Comparison of ENCODE assay signal across 8 cellular contexts in the genomic region with DNA sequence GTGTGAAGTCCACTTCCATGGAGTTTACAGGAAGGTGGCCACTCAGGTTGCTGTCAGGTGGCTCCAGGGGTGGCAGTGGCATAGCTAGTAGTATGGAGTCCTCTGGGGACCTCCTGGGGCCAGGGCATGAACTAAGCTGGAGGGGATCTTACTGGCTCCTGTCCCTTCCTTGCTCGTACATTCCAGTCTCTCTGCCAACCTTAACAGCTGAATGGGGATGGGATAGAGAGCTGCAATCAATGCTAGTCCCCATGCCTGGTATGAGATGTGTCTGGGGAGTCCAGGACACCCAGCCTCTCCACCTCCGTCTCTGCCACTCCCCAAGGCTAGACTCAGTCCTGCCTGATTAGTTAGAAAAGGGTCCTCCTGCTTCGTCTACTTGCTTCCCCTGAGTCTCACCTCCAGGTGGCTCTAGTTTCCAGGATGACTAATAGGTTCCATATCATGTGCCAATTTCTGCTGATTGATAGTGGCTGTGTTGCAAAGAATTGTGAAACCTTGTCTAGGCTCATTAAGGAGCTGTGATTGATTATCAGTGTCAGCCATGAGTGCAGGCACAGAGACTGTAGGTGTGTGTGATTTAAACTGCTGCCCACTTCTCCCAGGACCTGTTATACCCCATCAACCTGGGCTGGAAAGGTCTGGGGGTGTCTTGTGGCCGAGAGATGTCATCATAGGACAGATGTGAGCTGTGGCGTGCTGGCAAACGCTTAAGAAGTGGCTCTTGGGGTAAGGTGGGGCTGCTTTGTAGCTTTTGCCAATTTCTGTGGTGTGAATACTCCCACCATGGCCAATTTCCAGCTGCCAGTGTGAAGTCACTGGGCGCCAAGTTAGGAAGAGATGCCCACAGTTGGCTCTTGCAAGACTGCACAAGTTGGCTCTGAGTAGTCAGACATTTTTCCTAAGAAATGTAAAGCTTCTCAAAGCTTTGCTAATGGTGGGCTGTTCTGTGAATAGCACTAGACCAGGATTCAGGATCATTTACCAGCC. TPM values are rescaled to one million over a fixed set of nuclear protein-coding genes. Genes with fewer than 3 reads are reported as not detected.
DNase-seq lines count a peak whose midpoint lies in the region; ATAC-seq and TF ChIP-seq lines count a peak whose summit lies in the region.

No MANE protein-coding gene starts in this region.

- H3K27ac ChIP-seq in GM23338 (ENCODE audit: low read depth), result no peak overlapping the region
- no peak overlapping the region for H3K27ac ChIP-seq in colonic mucosa

- H3K27me3 ChIP-seq in GM23338 (ENCODE audit: insufficient read depth), result no peaks in the 10 kb centered on the region
- H3K27me3 ChIP-seq in colonic mucosa, result no peaks in the 10 kb centered on the region

- no peaks in the 10 kb centered on the region for H3K36me3 ChIP-seq in GM23338 (ENCODE audit: insufficient read depth)
- no peaks in the 10 kb centered on the region for H3K36me3 ChIP-seq in colonic mucosa

- no peak overlapping the region for H2AFZ ChIP-seq in GM23338

- DNase-seq in A172 (ENCODE audit: low spot score), result peak; percentile 89
- peak; percentile 64 for DNase-seq in GM23338 (ENCODE audit: low spot score)
- DNase-seq in SK-MEL-5 (ENCODE audit: low read depth, low spot score), result peak; percentile 35
- no peak for DNase-seq in left ventricle myocardium superior
- no peak for DNase-seq in activated T-helper 2 cell treated with anti-CD3 and anti-CD28 coated beads, Interferon-gamma antibody, Interleukin-2, Interleukin-4, amounts not matched to agents 10 μg/mL and 5 μg/mL and 100 μg/mL, durations not matched to agents 14 hours and 24 hours and 36 hours (ENCODE audit: low spot score)
- no peak for DNase-seq in HuH-7.5 (ENCODE audit: low spot score)
- no peak for DNase-seq in colonic mucosa
- no peak for DNase-seq in stimulated activated CD4-positive, alpha-beta T cell treated with anti-CD3 and anti-CD28 coated beads, Interleukin-4, amount 100 ng/mL, for 24 hours

- peaks cover 12% of the 10 kb centered on the region for H3K27me3 Mint-ChIP-seq in GM23338 (ENCODE audit: insufficient read depth, low read depth, poor library complexity)
- H3K27me3 Mint-ChIP-seq in activated T-helper 2 cell treated with anti-CD3 and anti-CD28 coated beads, Interferon-gamma antibody, Interleukin-2, Interleukin-4, amounts not matched to agents 10 μg/mL and 5 μg/mL and 100 μg/mL, durations not matched to agents 14 hours and 24 hours and 36 hours (ENCODE audit: low read depth), result peaks cover 4% of the 10 kb centered on the region

- peaks cover 27% of the 10 kb centered on the region for H3K4me1 ChIP-seq in GM23338 (ENCODE audit: insufficient read depth)
- H3K4me1 ChIP-seq in colonic mucosa, result peaks cover 4% of the 10 kb centered on the region

- no peaks in the 10 kb centered on the region for H3K79me2 ChIP-seq in GM23338 (replicated peaks; ENCODE audit: insufficient read depth)

- intact Hi-C loops in left ventricle myocardium superior (cut with micrococcal nuclease), result no loop called here
- intact Hi-C loops in activated T-helper 2 cell treated with anti-CD3 and anti-CD28 coated beads, Interferon-gamma antibody, Interleukin-2, Interleukin-4, amounts not matched to agents 10 μg/mL and 5 μg/mL and 100 μg/mL, durations not matched to agents 14 hours and 24 hours and 36 hours (cut with micrococcal nuclease), result no loop called here
- intact Hi-C loops in colonic mucosa (cut with DNase I), result no loop called here

- H3K9me3 Mint-ChIP-seq in GM23338, result no peaks in the 10 kb centered on the region
- no peaks in the 10 kb centered on the region for H3K9me3 Mint-ChIP-seq in activated T-helper 2 cell treated with anti-CD3 and anti-CD28 coated beads, Interferon-gamma antibody, Interleukin-2, Interleukin-4, amounts not matched to agents 10 μg/mL and 5 μg/mL and 100 μg/mL, durations not matched to agents 14 hours and 24 hours and 36 hours

- in situ Hi-C loops in SK-MEL-5 (cut with HindIII; ENCODE audit: low pct_unique_long_range_greater_than_20kb, low sequenced_read_pairs), result no loop called here

- H3K9me3 ChIP-seq in colonic mucosa, result no peaks in the 10 kb centered on the region

- no peaks in the 10 kb centered on the region for H3K9me2 ChIP-seq in GM23338 (ENCODE audit: insufficient read depth)

- H3K4me3 Mint-ChIP-seq in GM23338, result no peak overlapping the region; the same call in 2 of the 3 replicates
- H3K4me3 Mint-ChIP-seq in activated T-helper 2 cell treated with anti-CD3 and anti-CD28 coated beads, Interferon-gamma antibody, Interleukin-2, Interleukin-4, amounts not matched to agents 10 μg/mL and 5 μg/mL and 100 μg/mL, durations not matched to agents 14 hours and 24 hours and 36 hours (ENCODE audit: low read depth), result no peak overlapping the region

- H3K4me1 Mint-ChIP-seq in GM23338, result peaks cover 55% of the 10 kb centered on the region
- peaks cover 6% of the 10 kb centered on the region for H3K4me1 Mint-ChIP-seq in activated T-helper 2 cell treated with anti-CD3 and anti-CD28 coated beads, Interferon-gamma antibody, Interleukin-2, Interleukin-4, amounts not matched to agents 10 μg/mL and 5 μg/mL and 100 μg/mL, durations not matched to agents 14 hours and 24 hours and 36 hours (ENCODE audit: low read depth)

- no peak overlapping the region for H3K4me3 ChIP-seq in GM23338
- H3K4me3 ChIP-seq in colonic mucosa, result no peak overlapping the region

- H3K4me2 ChIP-seq in GM23338, result no peak overlapping the region

- H3K27ac Mint-ChIP-seq in GM23338, result peak overlapping the region; percentile 91
- H3K27ac Mint-ChIP-seq in activated T-helper 2 cell treated with anti-CD3 and anti-CD28 coated beads, Interferon-gamma antibody, Interleukin-2, Interleukin-4, amounts not matched to agents 10 μg/mL and 5 μg/mL and 100 μg/mL, durations not matched to agents 14 hours and 24 hours and 36 hours, result no peak overlapping the region

- H3K36me3 Mint-ChIP-seq in GM23338 (ENCODE audit: low read depth), result no peaks in the 10 kb centered on the region
- no peaks in the 10 kb centered on the region for H3K36me3 Mint-ChIP-seq in activated T-helper 2 cell treated with anti-CD3 and anti-CD28 coated beads, Interferon-gamma antibody, Interleukin-2, Interleukin-4, amounts not matched to agents 10 μg/mL and 5 μg/mL and 100 μg/mL, durations not matched to agents 14 hours and 24 hours and 36 hours (ENCODE audit: low read depth)

- H3F3A ChIP-seq in GM23338 (replicated peaks; ENCODE audit: low read depth), result 0 out of 2 replicates have a peak, but pooled peaks cover 4% of the 10 kb centered on the region

- H3K9ac ChIP-seq in colonic mucosa (ENCODE audit: low read depth in 2 of 2, low read length in 2 of 2), result no peak overlapping the region

- H4K20me1 ChIP-seq in GM23338 (replicated peaks; ENCODE audit: insufficient read depth), result no peaks in the 10 kb centered on the region

- TF ChIP-seq CTCF in GM23338 (conservative IDR thresholded peaks at IDR 0.05; ENCODE audit: low read depth in 2 of 2) (peak; percentile 43 to 71; a peak in 3 of 4 replicates), colonic mucosa (IDR thresholded peaks at IDR 0.05) (no peak)

- ATAC-seq in GM23338, result peak; percentile 69
- peak; percentile 48 for ATAC-seq in left ventricle myocardium superior

TF ChIP-seq in GM23338, 12 proteins besides CTCF, POLR2A, EP300 and RAD21 (continues in another document):
- TF ChIP-seq, protein P1, sequence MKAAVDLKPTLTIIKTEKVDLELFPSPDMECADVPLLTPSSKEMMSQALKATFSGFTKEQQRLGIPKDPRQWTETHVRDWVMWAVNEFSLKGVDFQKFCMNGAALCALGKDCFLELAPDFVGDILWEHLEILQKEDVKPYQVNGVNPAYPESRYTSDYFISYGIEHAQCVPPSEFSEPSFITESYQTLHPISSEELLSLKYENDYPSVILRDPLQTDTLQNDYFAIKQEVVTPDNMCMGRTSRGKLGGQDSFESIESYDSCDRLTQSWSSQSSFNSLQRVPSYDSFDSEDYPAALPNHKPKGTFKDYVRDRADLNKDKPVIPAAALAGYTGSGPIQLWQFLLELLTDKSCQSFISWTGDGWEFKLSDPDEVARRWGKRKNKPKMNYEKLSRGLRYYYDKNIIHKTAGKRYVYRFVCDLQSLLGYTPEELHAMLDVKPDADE (IDR thresholded peaks at IDR 0.05), result no peak
- TF ChIP-seq JUNB (IDR thresholded peaks at IDR 0.05; ENCODE audit: unreplicated experiment), result no peak
- no peak for TF ChIP-seq ZNF331 (CRISPR knock-in tag; IDR thresholded peaks at IDR 0.05; ENCODE audit: low read depth)

RNA-seq across cellular contexts. Expression of a gene that starts 59.8 kb away (rescaled TPM):
- 0.86 and 1.1 TPM in 2 replicates for total RNA-seq in A172 (2014; rRNA removed; shearing (Covaris generic))
- 7.1 and 8.6 TPM in 2 replicates for total RNA-seq in GM23338 (2014; rRNA removed; shearing (Covaris generic))
- polyA plus RNA-seq in GM23338 (2016; fragmentation: Nextera tagmentation; extraction: Ambion mirVana), result 5.1 and 5.2 TPM in 2 replicates
- 0.11 TPM in 1 of 2 replicates, not detected in the other for total RNA-seq in SK-MEL-5 (2014; rRNA removed; shearing (Covaris generic))
- polyA plus RNA-seq in SK-MEL-5 (2015; cell fraction: cytosol; rRNA removed), result 0.22 and 0.30 TPM in 2 replicates
- 0.41 TPM in 1 of 2 replicates, not detected in the other for polyA plus RNA-seq in SK-MEL-5 (2015; cell fraction: nucleus; rRNA removed)
- total RNA-seq in left ventricle myocardium superior, result 1.0 TPM
- not detected in 2 replicates for total RNA-seq in activated T-helper 2 cell treated with anti-CD3 and anti-CD28 coated beads, Interferon-gamma antibody, Interleukin-2, Interleukin-4, amounts not matched to agents 10 μg/mL and 5 μg/mL and 100 μg/mL, durations not matched to agents 14 hours and 24 hours and 36 hours
- 1 to 10 TPM; 1.0 to 1.1 TPM for total RNA-seq in colonic mucosa

Comparison
In these comparisons a context has a peak if more than half of its experiments do, and no peak if none do; other contexts are left out.
1. DNase-seq: peak in A172 (single experiment), GM23338 (single experiment) and SK-MEL-5 (single experiment); none in left ventricle myocardium superior (single experiment), activated T-helper 2 cell treated with anti-CD3 and anti-CD28 coated beads, Interferon-gamma antibody, Interleukin-2, Interleukin-4, amounts not matched to agents 10 μg/mL and 5 μg/mL and 100 μg/mL, durations not matched to agents 14 hours and 24 hours and 36 hours (single experiment), HuH-7.5 (single experiment), colonic mucosa (single experiment) and stimulated activated CD4-positive, alpha-beta T cell treated with anti-CD3 and anti-CD28 coated beads, Interleukin-4, amount 100 ng/mL, for 24 hours (single experiment).